5 cellular contexts compared by ENCODE assay signal in genomic region chr2:46610014-46610413, GRCh38.
"Had no signal": no experiment of that assay in that cellular context is flagged by ENCODE, and none has a peak within 500 bp of the region (broad histone marks: within the 10 kb centered on the region; RNA-seq: fewer than 3 reads in every experiment).

No MANE protein-coding gene starts in this region.

- H3K27me3 Mint-ChIP-seq: IgD-negative memory B cell had no signal

- H3K9me3 Mint-ChIP-seq: HFFc6, IgD-negative memory B cell had no signal

- H3K4me3 Mint-ChIP-seq: HFFc6, IgD-negative memory B cell had no signal

- DNase-seq: GM23248, GOT3, H7, HFFc6 had no signal

- H3K27ac Mint-ChIP-seq: HFFc6, IgD-negative memory B cell had no signal
